In genomic region chr3:163785693-163786092, GRCh38 we compare ENCODE assay signal across 1 cellular context.
TF ChIP-seq lines count a peak whose summit lies in the region.

No MANE protein-coding gene starts in this region.

TF ChIP-seq in SK-N-SH treated with all-trans-retinoic acid at 6 μM for 48 hours, 23 proteins besides CTCF, POLR2A, EP300 and RAD21 (continued from another document):
- TF ChIP-seq, protein P1, sequence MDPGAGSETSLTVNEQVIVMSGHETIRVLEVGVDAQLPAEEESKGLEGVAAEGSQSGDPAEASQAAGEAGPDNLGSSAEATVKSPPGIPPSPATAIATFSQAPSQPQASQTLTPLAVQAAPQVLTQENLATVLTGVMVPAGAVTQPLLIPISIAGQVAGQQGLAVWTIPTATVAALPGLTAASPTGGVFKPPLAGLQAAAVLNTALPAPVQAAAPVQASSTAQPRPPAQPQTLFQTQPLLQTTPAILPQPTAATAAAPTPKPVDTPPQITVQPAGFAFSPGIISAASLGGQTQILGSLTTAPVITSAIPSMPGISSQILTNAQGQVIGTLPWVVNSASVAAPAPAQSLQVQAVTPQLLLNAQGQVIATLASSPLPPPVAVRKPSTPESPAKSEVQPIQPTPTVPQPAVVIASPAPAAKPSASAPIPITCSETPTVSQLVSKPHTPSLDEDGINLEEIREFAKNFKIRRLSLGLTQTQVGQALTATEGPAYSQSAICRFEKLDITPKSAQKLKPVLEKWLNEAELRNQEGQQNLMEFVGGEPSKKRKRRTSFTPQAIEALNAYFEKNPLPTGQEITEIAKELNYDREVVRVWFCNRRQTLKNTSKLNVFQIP (CRISPR knock-in tag; IDR thresholded peaks at IDR 0.05; ENCODE audit: borderline replicate concordance, low read depth) = no peak
- TF ChIP-seq ZNF8 (CRISPR knock-in tag; IDR thresholded peaks at IDR 0.05) (no peak), ZNF70 (CRISPR knock-in tag; IDR thresholded peaks at IDR 0.05) (no peak), CSRNP3 (CRISPR knock-in tag; IDR thresholded peaks at IDR 0.05) (no peak), ESRRG (CRISPR knock-in tag; IDR thresholded peaks at IDR 0.05) (no peak), BACH2 (CRISPR knock-in tag; IDR thresholded peaks at IDR 0.05; ENCODE audit: borderline replicate concordance) (no peak), RARB (CRISPR knock-in tag; IDR thresholded peaks at IDR 0.05) (no peak)
- TF ChIP-seq, protein P2, sequence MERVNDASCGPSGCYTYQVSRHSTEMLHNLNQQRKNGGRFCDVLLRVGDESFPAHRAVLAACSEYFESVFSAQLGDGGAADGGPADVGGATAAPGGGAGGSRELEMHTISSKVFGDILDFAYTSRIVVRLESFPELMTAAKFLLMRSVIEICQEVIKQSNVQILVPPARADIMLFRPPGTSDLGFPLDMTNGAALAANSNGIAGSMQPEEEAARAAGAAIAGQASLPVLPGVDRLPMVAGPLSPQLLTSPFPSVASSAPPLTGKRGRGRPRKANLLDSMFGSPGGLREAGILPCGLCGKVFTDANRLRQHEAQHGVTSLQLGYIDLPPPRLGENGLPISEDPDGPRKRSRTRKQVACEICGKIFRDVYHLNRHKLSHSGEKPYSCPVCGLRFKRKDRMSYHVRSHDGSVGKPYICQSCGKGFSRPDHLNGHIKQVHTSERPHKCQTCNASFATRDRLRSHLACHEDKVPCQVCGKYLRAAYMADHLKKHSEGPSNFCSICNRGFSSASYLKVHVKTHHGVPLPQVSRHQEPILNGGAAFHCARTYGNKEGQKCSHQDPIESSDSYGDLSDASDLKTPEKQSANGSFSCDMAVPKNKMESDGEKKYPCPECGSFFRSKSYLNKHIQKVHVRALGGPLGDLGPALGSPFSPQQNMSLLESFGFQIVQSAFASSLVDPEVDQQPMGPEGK (CRISPR knock-in tag; IDR thresholded peaks at IDR 0.05; ENCODE audit: borderline replicate concordance) = no peak
